Comparison of ENCODE assay signal across 5 cellular contexts in the genomic region with DNA sequence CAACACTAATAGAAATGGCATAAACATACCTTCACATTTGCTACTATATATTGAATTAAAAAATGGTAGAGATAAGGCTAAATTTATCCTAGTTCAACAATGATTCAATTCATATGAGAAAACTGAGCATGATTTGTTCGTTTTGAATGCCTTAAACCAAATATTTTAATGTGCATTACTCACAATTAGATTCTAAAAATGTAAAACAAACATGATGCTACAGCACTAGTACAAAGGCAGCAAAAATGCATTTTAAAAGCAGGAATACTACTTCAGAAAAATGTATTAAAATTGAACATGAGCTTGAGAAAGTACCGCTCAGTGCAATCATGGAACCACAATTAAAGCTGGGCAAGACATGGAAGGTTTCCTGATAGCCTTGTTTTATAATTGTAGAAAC.
"Had no signal": no experiment of that assay in that cellular context is flagged by ENCODE, and none has a peak within 500 bp of the region (broad histone marks: within the 10 kb centered on the region; RNA-seq: fewer than 3 reads in every experiment).

No MANE protein-coding gene starts in this region.

- H3K4me3 ChIP-seq: K562 had no signal

- DNase-seq: IMR-90, KBM-7 had no signal

- ATAC-seq: HepG2, K562 had no signal

- H3K27ac ChIP-seq: HL-60 had no signal
